In genomic region chr14:77032854-77033621, GRCh38 we compare ENCODE assay signal across 8 cellular contexts. TPM values are rescaled to one million over a fixed set of nuclear protein-coding genes. Genes with fewer than 3 reads are reported as not detected.
DNase-seq lines count a peak whose midpoint lies in the region; ATAC-seq, FAIRE-seq and TF ChIP-seq lines count a peak whose summit lies in the region.

No MANE protein-coding gene starts in this region.

- peak; percentile 72 for TF ChIP-seq POLR2A in GM12892 (IDR thresholded peaks at IDR 0.05; ENCODE audit: low read depth, low read length)
- peak; percentile 83 for TF ChIP-seq POLR2A in IMR-90 (IDR thresholded peaks at IDR 0.05; ENCODE audit: low read depth, low read length)

- peak overlapping the region; percentile 89 for H2AK5ac ChIP-seq in IMR-90 (ENCODE audit: low read depth, low read length)

- TF ChIP-seq CTCF in IMR-90 (conservative IDR thresholded peaks at IDR 0.05; ENCODE audit: low read depth, low read length) (0 out of 2 replicates have a peak, but pooled peaks have one; percentile 16), OCI-LY3 (IDR thresholded peaks at IDR 0.05; ENCODE audit: low read depth, low read length) (peak; percentile 47), epithelial cell of proximal tubule (conservative IDR thresholded peaks at IDR 0.05; ENCODE audit: low read depth, low read length) (peak; percentile 14)

- H3K4me1 ChIP-seq in IMR-90 (ENCODE audit: control insufficient read depth, insufficient read depth, low read length) (peaks cover 28% of the 10 kb centered on the region), OCI-LY3 (ENCODE audit: low read length) (peaks cover 50% of the 10 kb centered on the region), mucosa of rectum (ENCODE audit: control insufficient read depth in 2 of 2, insufficient read depth in 2 of 2, low read length in 2 of 2) (peaks cover 46 to 50% of the 10 kb centered on the region in 2 donors)

- H3K18ac ChIP-seq in IMR-90 (ENCODE audit: low read depth, low read length), result peak overlapping the region; percentile 98

- peak overlapping the region; percentile 95; the same call in 2 of the 3 replicates for H2BK15ac ChIP-seq in IMR-90 (ENCODE audit: low read depth, low read length)

- TF ChIP-seq RAD21 in IMR-90 (IDR thresholded peaks at IDR 0.05; ENCODE audit: low read length), result peak; percentile 21

- in situ Hi-C loops in IMR-90 (cut with MboI; ENCODE audit: low sequenced_read_pairs), result loop anchor here (25.0 kb wide), 1 partner anchor 1746 kb away; the partner anchor contains the start of gene FOS

- peak overlapping the region; percentile 96 for H3K14ac ChIP-seq in IMR-90 (replicated peaks; ENCODE audit: low read depth, low read length)

- intact Hi-C loops in IMR-90 (cut with micrococcal nuclease), result loop anchor here (1.0 kb wide), 1 partner anchor 9 kb away; no protein-coding TSS in a partner anchor

- POLR2A ChIA-PET in IMR-90 (lab: Charles Lee; ENCODE audit: unreplicated experiment), result interaction anchor here (0.6 to 1.9 kb wide), 6 partner anchors 10 to 551 kb away, joined by 3 to 8 read pairs (median 6); no protein-coding TSS in a partner anchor

- H3K79me1 ChIP-seq in IMR-90 (ENCODE audit: low read depth in 1 of 2, low read length in 2 of 2), result peaks cover 7 to 54% of the 10 kb centered on the region in 2 experiments; a peak in 2 of 4 replicates

- H4K91ac ChIP-seq in IMR-90 (ENCODE audit: insufficient read depth, low read depth, low read length), result peak overlapping the region; percentile 98

- peak overlapping the region; percentile 98 for H3K23ac ChIP-seq in IMR-90 (ENCODE audit: low read depth, low read length)

- ATAC-seq in IMR-90 (ENCODE audit: low read depth) (peak; percentile 43), GM21528 (IDR thresholded peaks at IDR 0.05; ENCODE audit: low FRiP score, unreplicated experiment) (no peak)

- peak overlapping the region; percentile 97 for H3K56ac ChIP-seq in IMR-90 (ENCODE audit: extremely low read depth, insufficient read depth, low read length)

- H2BK5ac ChIP-seq in IMR-90 (ENCODE audit: low read depth, low read length, poor library complexity, severe bottlenecking), result peak overlapping the region; percentile 99

- H3K27me3 ChIP-seq in IMR-90 (ENCODE audit: control insufficient read depth, insufficient read depth, low read length) (no peaks in the 10 kb centered on the region), OCI-LY3 (ENCODE audit: low read depth, low read length) (no peaks in the 10 kb centered on the region), mucosa of rectum (ENCODE audit: control insufficient read depth in 2 of 2, insufficient read depth in 2 of 2, low read length in 2 of 2) (no peaks in the 10 kb centered on the region)

- H4K5ac ChIP-seq in IMR-90 (ENCODE audit: low read depth, low read length), result peak overlapping the region; percentile 96

- peak overlapping the region; percentile 99 for H2AK9ac ChIP-seq in IMR-90 (replicated peaks; ENCODE audit: low read depth, low read length, poor library complexity)

- H3K4me2 ChIP-seq in IMR-90 (ENCODE audit: low read depth, low read length) (peak overlapping the region; percentile 80), OCI-LY3 (ENCODE audit: low read length) (peak overlapping the region; percentile 93)

- peak overlapping the region; percentile 99 for H3K27ac ChIP-seq in IMR-90 (ENCODE audit: insufficient read depth, low read length)
- peak overlapping the region; percentile 87 for H3K27ac ChIP-seq in OCI-LY3 (ENCODE audit: low read length)
- peak overlapping the region; percentile 96 to 99 for H3K27ac ChIP-seq in mucosa of rectum (ENCODE audit: low read depth in 2 of 2, low read length in 2 of 2)

- peak overlapping the region; percentile 99 for H2BK120ac ChIP-seq in IMR-90 (ENCODE audit: low read depth, low read length)

- H2BK20ac ChIP-seq in IMR-90 (ENCODE audit: low read depth, low read length), result peak overlapping the region; percentile 82

- DNase-seq in GM12892 (ENCODE audit: insufficient read length), result peak; percentile 70
- peak; percentile 98 for DNase-seq in IMR-90
- DNase-seq in activated T-cell treated with anti-CD3 and anti-CD28 coated beads, Interleukin-2, amount 50 U/mL, for 1 hour, result peak; percentile 79
- peak; percentile 95 for DNase-seq in epithelial cell of proximal tubule (ENCODE audit: low read depth)
- peak; percentile 56 for DNase-seq in stimulated activated CD8-positive, alpha-beta memory T cell treated with anti-CD3 and anti-CD28 coated beads, Interleukin-7, amount 100 ng/mL, for 24 hours (ENCODE audit: low read depth)

- H3K79me2 ChIP-seq in OCI-LY3 (ENCODE audit: low read length), result peaks cover 2% of the 10 kb centered on the region; the same call in 1 of the 2 replicates

- H3K4me3 ChIP-seq in IMR-90 (ENCODE audit: insufficient read depth, low read depth, low read length) (peak overlapping the region; percentile 39), OCI-LY3 (ENCODE audit: low read length) (peak overlapping the region; percentile 81), epithelial cell of proximal tubule (ENCODE audit: low read depth, low read length) (peak overlapping the region; percentile 63), mucosa of rectum (ENCODE audit: low read length in 2 of 2) (peak overlapping the region; percentile 58 to 81)

- H3K9ac ChIP-seq in IMR-90 (ENCODE audit: low read depth, low read length) (peak overlapping the region; percentile 87), OCI-LY3 (ENCODE audit: low read length) (peak overlapping the region; percentile 96), mucosa of rectum (ENCODE audit: low read depth in 1 of 2, low read length in 2 of 2) (peak overlapping the region; percentile 84 to 96)

- H4K20me1 ChIP-seq in IMR-90 (ENCODE audit: insufficient read depth, low read length) (0 out of 2 replicates have a peak, but pooled peaks cover 3% of the 10 kb centered on the region), OCI-LY3 (ENCODE audit: insufficient read depth, low read length) (no peaks in the 10 kb centered on the region)

- CTCF ChIA-PET in IMR-90 (lab: Yijun Ruan, JAX), result no interaction called here

- H4K8ac ChIP-seq in IMR-90 (ENCODE audit: low read depth in 2 of 2, low read length in 2 of 2), result peak overlapping the region; percentile 71 to 91

- peak; percentile 57 for FAIRE-seq in GM12892 (lab: Jason Lieb, UNC)

- peak overlapping the region; percentile 95 for H3K4ac ChIP-seq in IMR-90 (ENCODE audit: low read depth, low read length)

- H3K36me3 ChIP-seq in IMR-90 (ENCODE audit: control insufficient read depth, insufficient read depth, low read length) (no peaks in the 10 kb centered on the region), OCI-LY3 (replicated peaks; ENCODE audit: low read depth, low read length) (no peaks in the 10 kb centered on the region), mucosa of rectum (ENCODE audit: control insufficient read depth in 2 of 2, insufficient read depth in 2 of 2, low read length in 2 of 2) (no peaks in the 10 kb centered on the region)

- dilution Hi-C loops in IMR-90 (cut with HindIII; ENCODE audit: low sequenced_read_pairs, unreplicated experiment), result no loop called here

- H2AFZ ChIP-seq in IMR-90 (replicated peaks; ENCODE audit: low read length, poor library complexity) (peak overlapping the region; percentile 86), OCI-LY3 (ENCODE audit: low read depth, low read length) (no peak overlapping the region; the same call in 1 of the 2 replicates)

- H3K9me1 ChIP-seq in IMR-90 (ENCODE audit: insufficient read depth, low read length), result peaks cover 6% of the 10 kb centered on the region

- H3K9me3 ChIP-seq in IMR-90 (ENCODE audit: control insufficient read depth, insufficient read depth, low read length) (no peaks in the 10 kb centered on the region), OCI-LY3 (ENCODE audit: insufficient read depth, low read length) (no peaks in the 10 kb centered on the region), mucosa of rectum (ENCODE audit: control insufficient read depth in 2 of 2, low read length in 2 of 2) (no peaks in the 10 kb centered on the region)

- no TSS peak for BruUV-seq in IMR-90 (replicated peaks; lab: Mats Ljungman, UMichigan)

- 0% methylated on average over 20 of the region's 50 CpGs; no CpG with 5 or more reads in 1 of the 2 experiments for WGBS in IMR-90 (ENCODE audit: extremely low coverage in 2 of 2, insufficient read length in 1 of 2), 2 experiments

TF ChIP-seq in IMR-90, 13 proteins besides CTCF, POLR2A, EP300 and RAD21:
- peak; percentile 2; the same call in 1 of the 2 replicates for TF ChIP-seq SMC3 (IDR thresholded peaks at IDR 0.05; ENCODE audit: low read depth, low read length)
- TF ChIP-seq CEBPB (IDR thresholded peaks at IDR 0.05; ENCODE audit: low read depth, low read length), result peak; percentile 99
- TF ChIP-seq MAFK (IDR thresholded peaks at IDR 0.05; ENCODE audit: low read depth, low read length), result no peak
- peak; percentile 87; the same call in 1 of the 2 replicates for TF ChIP-seq MAZ (IDR thresholded peaks at IDR 0.05; ENCODE audit: borderline replicate concordance, low read depth, low read length)
- TF ChIP-seq RCOR1 (IDR thresholded peaks at IDR 0.05; ENCODE audit: insufficient replicate concordance, low read length), result peak; percentile 5

RNA-seq across cellular contexts. Expression of gene IRF2BPL, which starts 4.5 kb away (rescaled TPM):
- 3.9 TPM for polyA plus RNA-seq in GM12892 (2012; ENCODE audit: missing spikeins)
- total RNA-seq in IMR-90 (2012; rRNA removed) (6.3 and 8.9 TPM in 2 replicates), epithelial cell of proximal tubule (61.9 and 65.6 TPM in 2 replicates)
- polyA plus RNA-seq in IMR-90 (2012; rRNA removed), result 14.5 and 15.8 TPM in 2 replicates
- 13.2 and 35.9 TPM in 2 replicates for polyA plus RNA-seq in IMR-90 (2012; cell fraction: cytosol; rRNA removed)
- polyA plus RNA-seq in IMR-90 (2012; cell fraction: nucleus; rRNA removed; ENCODE audit: low replicate concordance), result 24.7 and 36.8 TPM in 2 replicates
